ENCODE assay signal across 10 cellular contexts in the genomic region with DNA sequence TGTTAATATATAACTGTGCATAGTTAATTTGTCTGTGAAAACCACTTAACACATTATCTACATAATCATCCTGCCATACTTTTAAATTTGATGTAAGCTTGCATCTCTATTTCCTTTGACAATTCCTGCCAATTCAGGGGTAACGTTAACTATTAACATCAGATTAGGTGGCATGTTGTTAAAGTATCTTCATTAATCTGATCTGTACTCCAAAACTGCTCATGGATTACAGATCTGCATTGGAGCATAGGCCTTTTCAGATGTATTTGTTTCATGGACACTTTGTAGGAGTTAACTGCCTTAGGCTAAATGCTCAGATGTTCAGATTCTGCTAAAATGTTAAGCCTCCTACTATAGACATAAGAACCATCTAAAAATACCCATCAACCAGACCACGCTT. TPM values are rescaled to one million over a fixed set of nuclear protein-coding genes. Genes with fewer than 3 reads are reported as not detected.
DNase-seq lines count a peak whose midpoint lies in the region; FAIRE-seq and TF ChIP-seq lines count a peak whose summit lies in the region.
"Had no signal": no experiment of that assay in that cellular context is flagged by ENCODE, and none has a peak within 500 bp of the region (broad histone marks: within the 10 kb centered on the region; RNA-seq: fewer than 3 reads in every experiment).

No MANE protein-coding gene starts in this region.

- H3K9me3 Mint-ChIP-seq in IgD-negative memory B cell (no peaks in the 10 kb centered on the region), nephron progenitor cell (no peaks in the 10 kb centered on the region)

- no peak for DNase-seq in D721Med (ENCODE audit: insufficient read length, low spot score)
- DNase-seq in astrocyte of the spinal cord (ENCODE audit: low read depth, low spot score), result no peak
- DNase-seq in nephron progenitor cell, result no peak
- no peak for DNase-seq in activated CD4-positive, CD25-positive, alpha-beta regulatory T cell treated with anti-CD3 and anti-CD28 coated beads, Interleukin-2, amount 50 U/mL, for 72 hours
- DNase-seq in COR-L47 (lab: John Stamatoyannopoulos, UW), result no peak
- no peak for DNase-seq in central memory CD4-positive, alpha-beta T cell
- DNase-seq: midbrain had no signal

- H3K27ac Mint-ChIP-seq in IgD-negative memory B cell (peak overlapping the region in 2 of 3 donors; percentile 19 to 54), nephron progenitor cell (peak overlapping the region; percentile 95)

- peak overlapping the region; percentile 10 for H3K4me3 ChIP-seq in astrocyte of the spinal cord (ENCODE audit: low read depth, low read length)
- H3K4me3 ChIP-seq: gastroesophageal sphincter had no signal

- in situ Hi-C loops in astrocyte of the spinal cord (cut with HindIII; ENCODE audit: low sequenced_read_pairs), result no loop called here

- TF ChIP-seq CTCF in D721Med (IDR thresholded peaks at IDR 0.05; ENCODE audit: insufficient read depth, missing control alignments), result no peak
- TF ChIP-seq CTCF in astrocyte of the spinal cord (IDR thresholded peaks at IDR 0.05; ENCODE audit: low read depth, low read length), result no peak
- no peak for TF ChIP-seq CTCF in nephron progenitor cell (IDR thresholded peaks at IDR 0.05)

- H3K36me3 Mint-ChIP-seq in IgD-negative memory B cell (no peaks in the 10 kb centered on the region), nephron progenitor cell (ENCODE audit: low read depth) (peaks cover 65% of the 10 kb centered on the region)

- peaks cover 20 to 35% (median 23%) of the 10 kb centered on the region in 3 donors for H3K4me1 Mint-ChIP-seq in IgD-negative memory B cell
- H3K4me1 Mint-ChIP-seq in nephron progenitor cell, result peaks cover 39% of the 10 kb centered on the region

- peak; percentile 61 for FAIRE-seq in D721Med (lab: Jason Lieb, UNC)
- FAIRE-seq: TTC549 had no signal

- H3K27me3 Mint-ChIP-seq in IgD-negative memory B cell (no peaks in the 10 kb centered on the region), nephron progenitor cell (ENCODE audit: low read depth, poor library complexity) (peaks cover 3% of the 10 kb centered on the region)

- H3K4me3 Mint-ChIP-seq in IgD-negative memory B cell (peak overlapping the region in 1 of 4 donors; percentile 7), nephron progenitor cell (peak overlapping the region; percentile 99)

RNA-seq across cellular contexts. Expression of a gene that starts 3.1 kb away (rescaled TPM):
- 3,354 TPM for polyA plus RNA-seq in IgD-negative memory B cell

RNA-seq across cellular contexts. Expression of a gene that starts 31.9 kb away (rescaled TPM):
- polyA plus RNA-seq in IgD-negative memory B cell, result 0.85 TPM
